Comparison of ENCODE assay signal across 21 cellular contexts in genomic region chr22:46294784-46295183, GRCh38. TPM values are rescaled to one million over a fixed set of nuclear protein-coding genes. Genes with fewer than 3 reads are reported as not detected.
DNase-seq lines count a peak whose midpoint lies in the region; ATAC-seq, FAIRE-seq and TF ChIP-seq lines count a peak whose summit lies in the region.
"Had no signal": no experiment of that assay in that cellular context is flagged by ENCODE, and none has a peak within 500 bp of the region (broad histone marks: within the 10 kb centered on the region; RNA-seq: fewer than 3 reads in every experiment).

No MANE protein-coding gene starts in this region.

- no peak overlapping the region for H2BK5ac ChIP-seq in mesendoderm (ENCODE audit: low read length)

- H2AK5ac ChIP-seq in mesendoderm (ENCODE audit: low read length), result no peak overlapping the region

- no peaks in the 10 kb centered on the region for H3K9me2 ChIP-seq in GM23338 (ENCODE audit: insufficient read depth)

- H2BK15ac ChIP-seq in mesendoderm (replicated peaks; ENCODE audit: low read depth), result no peak overlapping the region

- no peak overlapping the region for H3K23ac ChIP-seq in mesendoderm (ENCODE audit: low read length)

- no peaks in the 10 kb centered on the region for H3K27me3 ChIP-seq in CD4-positive, CD25-positive, alpha-beta regulatory T cell (ENCODE audit: control insufficient read depth, insufficient read depth, low read length)
- H3K27me3 ChIP-seq in GM23338 (ENCODE audit: insufficient read depth) (no peaks in the 10 kb centered on the region), A673 (replicated peaks; ENCODE audit: insufficient read depth, low read depth, low read length, poor library complexity) (no peaks in the 10 kb centered on the region), mesendoderm (ENCODE audit: insufficient read depth, low read length, poor library complexity) (no peaks in the 10 kb centered on the region)
- no peaks in the 10 kb centered on the region for H3K27me3 ChIP-seq in naive thymus-derived CD4-positive, alpha-beta T cell (ENCODE audit: control insufficient read depth in 2 of 2, insufficient read depth in 2 of 2, low read length in 2 of 2)

- no peak overlapping the region for H3K56ac ChIP-seq in mesendoderm (ENCODE audit: low read length)

- no CpG with 5 or more reads among the region's 2 CpGs for WGBS in mesendoderm (ENCODE audit: extremely low coverage, insufficient coverage, low lambda C conversion rate)

- H3K79me2 ChIP-seq in GM23338 (replicated peaks; ENCODE audit: insufficient read depth), result peaks cover 19% of the 10 kb centered on the region
- H3K79me2 ChIP-seq in mesendoderm (ENCODE audit: control insufficient read depth, insufficient read depth, low read length), result peaks cover 17% of the 10 kb centered on the region

- POLR2A ChIA-PET in naive thymus-derived CD4-positive, alpha-beta T cell (lab: Charles Lee), result interaction anchor here (2.0 kb wide), 1 partner anchor 44 kb away, joined by 19 read pairs; the partner anchor contains the start of gene CDPF1
- POLR2A ChIA-PET in A673 (lab: Charles Lee; ENCODE audit: low non-redundant PET), result no interaction called here

- no peaks in the 10 kb centered on the region for H3K27me3 Mint-ChIP-seq in CD4-positive, CD25-positive, alpha-beta regulatory T cell
- peaks cover 20% of the 10 kb centered on the region for H3K27me3 Mint-ChIP-seq in GM23338 (ENCODE audit: insufficient read depth, low read depth, poor library complexity)
- H3K27me3 Mint-ChIP-seq in activated T-helper 1 cell treated with anti-CD3 and anti-CD28 coated beads, Interleukin-12 subunit alpha, Interleukin-12 subunit beta, Interleukin-2, Interleukin-4 antibody, amounts not matched to agents 30 ng/mL and 10 ng/mL and 1 ng/mL, durations not matched to agents 14 hours and 24 hours and 36 hours (ENCODE audit: insufficient read depth), result no peaks in the 10 kb centered on the region
- H3K27me3 Mint-ChIP-seq in naive thymus-derived CD4-positive, alpha-beta T cell, result peaks cover 0 to 11% (median 9%) of the 10 kb centered on the region in 5 donors

- no peak overlapping the region for H3K18ac ChIP-seq in mesendoderm (ENCODE audit: low read length)

- CTCF ChIA-PET in naive thymus-derived CD4-positive, alpha-beta T cell (lab: Charles Lee), result interaction anchor here (2.6 kb wide), 1 partner anchor 173 kb away, joined by 12 read pairs; no protein-coding TSS in a partner anchor
- CTCF ChIA-PET in A673 (lab: Charles Lee), result no interaction called here

- H3K9me3 Mint-ChIP-seq in CD4-positive, CD25-positive, alpha-beta regulatory T cell, result peaks cover 0 to 3% (median 0%) of the 10 kb centered on the region in 7 donors
- peaks cover 2% of the 10 kb centered on the region; the same call in 1 of the 3 replicates for H3K9me3 Mint-ChIP-seq in GM23338
- H3K9me3 Mint-ChIP-seq in activated T-helper 1 cell treated with anti-CD3 and anti-CD28 coated beads, Interleukin-12 subunit alpha, Interleukin-12 subunit beta, Interleukin-2, Interleukin-4 antibody, amounts not matched to agents 30 ng/mL and 10 ng/mL and 1 ng/mL, durations not matched to agents 14 hours and 24 hours and 36 hours, result no peaks in the 10 kb centered on the region
- H3K9me3 Mint-ChIP-seq in naive thymus-derived CD4-positive, alpha-beta T cell, result peaks cover 0 to 5% (median 0%) of the 10 kb centered on the region in 11 donors

- no peak overlapping the region for H2AFZ ChIP-seq in GM23338
- H2AFZ ChIP-seq: PC-9 had no signal

- H3K4me3 ChIP-seq in CD4-positive, CD25-positive, alpha-beta regulatory T cell (ENCODE audit: low read depth, low read length), result no peak overlapping the region
- H3K4me3 ChIP-seq in GM23338 (no peak overlapping the region), A673 (ENCODE audit: low read depth, low read length, poor library complexity, severe bottlenecking) (no peak overlapping the region), mesendoderm (ENCODE audit: low read length) (no peak overlapping the region)
- no peak overlapping the region for H3K4me3 ChIP-seq in naive thymus-derived CD4-positive, alpha-beta T cell (ENCODE audit: low read length)
- H3K4me3 ChIP-seq: K562 had no signal

- TF ChIP-seq CTCF in GM23338 (conservative IDR thresholded peaks at IDR 0.05; ENCODE audit: low read depth in 2 of 2), result no peak
- no peak for TF ChIP-seq CTCF in A673 (conservative IDR thresholded peaks at IDR 0.05; ENCODE audit: low read depth, low read length)

- H3K36me3 ChIP-seq in CD4-positive, CD25-positive, alpha-beta regulatory T cell (ENCODE audit: control insufficient read depth, insufficient read depth, low read length), result no peaks in the 10 kb centered on the region
- no peaks in the 10 kb centered on the region for H3K36me3 ChIP-seq in GM23338 (ENCODE audit: insufficient read depth)
- no peaks in the 10 kb centered on the region for H3K36me3 ChIP-seq in naive thymus-derived CD4-positive, alpha-beta T cell (ENCODE audit: control insufficient read depth in 2 of 3, insufficient read depth in 3 of 3, low read length in 3 of 3)
- peaks cover 14% of the 10 kb centered on the region for H3K36me3 ChIP-seq in A673 (ENCODE audit: insufficient read depth, low read length, poor library complexity, severe bottlenecking)
- H3K36me3 ChIP-seq in mesendoderm (ENCODE audit: control insufficient read depth, insufficient read depth, low read length), result peaks cover 6% of the 10 kb centered on the region

- H2BK120ac ChIP-seq in mesendoderm (ENCODE audit: low read depth, low read length), result no peak overlapping the region

- peaks cover 7% of the 10 kb centered on the region for H3K36me3 Mint-ChIP-seq in CD4-positive, CD25-positive, alpha-beta regulatory T cell
- peaks cover 22% of the 10 kb centered on the region for H3K36me3 Mint-ChIP-seq in GM23338 (ENCODE audit: low read depth)
- peaks cover 33% of the 10 kb centered on the region for H3K36me3 Mint-ChIP-seq in activated T-helper 1 cell treated with anti-CD3 and anti-CD28 coated beads, Interleukin-12 subunit alpha, Interleukin-12 subunit beta, Interleukin-2, Interleukin-4 antibody, amounts not matched to agents 30 ng/mL and 10 ng/mL and 1 ng/mL, durations not matched to agents 14 hours and 24 hours and 36 hours (ENCODE audit: low read depth)
- H3K36me3 Mint-ChIP-seq in naive thymus-derived CD4-positive, alpha-beta T cell, result peaks cover 4 to 32% (median 5%) of the 10 kb centered on the region in 5 donors

- no peak overlapping the region for H3K27ac ChIP-seq in CD4-positive, CD25-positive, alpha-beta regulatory T cell (ENCODE audit: insufficient read depth, low read length, poor library complexity, severe bottlenecking)
- no peak overlapping the region for H3K27ac ChIP-seq in GM23338 (ENCODE audit: low read depth)
- H3K27ac ChIP-seq in naive thymus-derived CD4-positive, alpha-beta T cell (ENCODE audit: low read depth, low read length), result no peak overlapping the region
- H3K27ac ChIP-seq in A673 (ENCODE audit: low read depth, low read length, poor library complexity, severe bottlenecking), result no peak overlapping the region
- H3K27ac ChIP-seq in mesendoderm (ENCODE audit: low read depth, low read length), result no peak overlapping the region
- H3K27ac ChIP-seq: PC-9 had no signal

- H4K8ac ChIP-seq in mesendoderm (ENCODE audit: low read depth, low read length), result no peak overlapping the region

- no peak overlapping the region for H3K4ac ChIP-seq in mesendoderm (ENCODE audit: low read depth, low read length)

- no peak overlapping the region for H4K5ac ChIP-seq in mesendoderm (ENCODE audit: low read length)

- peak overlapping the region; percentile 53 to 88 (median 76) for H3K4me3 Mint-ChIP-seq in CD4-positive, CD25-positive, alpha-beta regulatory T cell
- peak overlapping the region; percentile 90 for H3K4me3 Mint-ChIP-seq in GM23338
- H3K4me3 Mint-ChIP-seq in activated T-helper 1 cell treated with anti-CD3 and anti-CD28 coated beads, Interleukin-12 subunit alpha, Interleukin-12 subunit beta, Interleukin-2, Interleukin-4 antibody, amounts not matched to agents 30 ng/mL and 10 ng/mL and 1 ng/mL, durations not matched to agents 14 hours and 24 hours and 36 hours, result peak overlapping the region; percentile 91
- peak overlapping the region in 8 of 10 donors; percentile 48 to 97 (median 80) for H3K4me3 Mint-ChIP-seq in naive thymus-derived CD4-positive, alpha-beta T cell

- no peaks in the 10 kb centered on the region for H3K9me3 ChIP-seq in CD4-positive, CD25-positive, alpha-beta regulatory T cell (ENCODE audit: control insufficient read depth in 2 of 2, low read length in 2 of 2)
- no peaks in the 10 kb centered on the region for H3K9me3 ChIP-seq in naive thymus-derived CD4-positive, alpha-beta T cell (ENCODE audit: control insufficient read depth in 2 of 3, low read length in 3 of 3)
- no peaks in the 10 kb centered on the region for H3K9me3 ChIP-seq in A673 (ENCODE audit: low read depth, low read length, poor library complexity, severe bottlenecking)

- H3K4me2 ChIP-seq in GM23338 (no peak overlapping the region), mesendoderm (ENCODE audit: low read length) (no peak overlapping the region)

- peaks cover 4% of the 10 kb centered on the region; the same call in 1 of the 2 replicates for H4K20me1 ChIP-seq in GM23338 (replicated peaks; ENCODE audit: insufficient read depth)

- no peak for ATAC-seq in CD4-positive, CD25-positive, alpha-beta regulatory T cell (ENCODE audit: low read depth in 2 of 2)
- ATAC-seq in GM23338, result no peak
- ATAC-seq in naive thymus-derived CD4-positive, alpha-beta T cell, result no peak
- ATAC-seq: K562 had no signal

- DNase-seq in CD4-positive, CD25-positive, alpha-beta regulatory T cell, result no peak
- DNase-seq in GM23338 (ENCODE audit: low spot score) (no peak), Ammon's horn (ENCODE audit: low spot score) (no peak), A673 (ENCODE audit: low spot score) (no peak), mesendoderm (no peak), GM19239 (ENCODE audit: insufficient read length, low spot score) (no peak)
- DNase-seq in activated T-helper 1 cell treated with anti-CD3 and anti-CD28 coated beads, Interleukin-12 subunit alpha, Interleukin-12 subunit beta, Interleukin-2, Interleukin-4 antibody, amounts not matched to agents 30 ng/mL and 10 ng/mL and 1 ng/mL, durations not matched to agents 14 hours and 24 hours and 36 hours (ENCODE audit: low spot score), result no peak
- DNase-seq in naive thymus-derived CD4-positive, alpha-beta T cell, result no peak
- DNase-seq: activated gamma-delta T cell treated with Interleukin-2 at 50 U/mL for 16 hours; cerebellar nuclear complex; islet precursor cell; NCI-H146; NCI-H446 treated with DMSO at 0.1 percent for 48 hours; stimulated activated CD4-positive, alpha-beta T cell treated with anti-CD3 and anti-CD28 coated beads, Interleukin-1b, Interleukin-23, amount 100 ng/mL, for 48 hours; stimulated activated CD8-positive, alpha-beta memory T cell treated with anti-CD3 and anti-CD28 coated beads, Interleukin-4, amount 100 ng/mL, for 48 hours; SW 1271 had no signal

- no peaks in the 10 kb centered on the region; the same call in 1 of the 2 replicates for H3F3A ChIP-seq in GM23338 (replicated peaks; ENCODE audit: low read depth)

- H3K4me1 ChIP-seq in CD4-positive, CD25-positive, alpha-beta regulatory T cell (ENCODE audit: control insufficient read depth, insufficient read depth, low read length, poor library complexity, severe bottlenecking), result peaks cover 21% of the 10 kb centered on the region
- H3K4me1 ChIP-seq in GM23338 (ENCODE audit: insufficient read depth) (peaks cover 10% of the 10 kb centered on the region), A673 (ENCODE audit: insufficient read depth, low read length, poor library complexity, severe bottlenecking) (peaks cover 28% of the 10 kb centered on the region), mesendoderm (ENCODE audit: control insufficient read depth, low read depth, low read length) (no peaks in the 10 kb centered on the region)
- H3K4me1 ChIP-seq in naive thymus-derived CD4-positive, alpha-beta T cell (ENCODE audit: control insufficient read depth in 2 of 2, insufficient read depth in 2 of 2, low read length in 2 of 2), result peaks cover 8 to 15% of the 10 kb centered on the region in 2 donors

- peaks cover 2 to 37% (median 11%) of the 10 kb centered on the region in 4 donors for H3K4me1 Mint-ChIP-seq in CD4-positive, CD25-positive, alpha-beta regulatory T cell
- peaks cover 19% of the 10 kb centered on the region for H3K4me1 Mint-ChIP-seq in GM23338
- H3K4me1 Mint-ChIP-seq in activated T-helper 1 cell treated with anti-CD3 and anti-CD28 coated beads, Interleukin-12 subunit alpha, Interleukin-12 subunit beta, Interleukin-2, Interleukin-4 antibody, amounts not matched to agents 30 ng/mL and 10 ng/mL and 1 ng/mL, durations not matched to agents 14 hours and 24 hours and 36 hours (ENCODE audit: low read depth), result peaks cover 42% of the 10 kb centered on the region
- H3K4me1 Mint-ChIP-seq in naive thymus-derived CD4-positive, alpha-beta T cell, result peaks cover 14 to 52% (median 27%) of the 10 kb centered on the region in 7 donors

- H3K9ac ChIP-seq in mesendoderm (ENCODE audit: low read length), result no peak overlapping the region

- peaks cover 13% of the 10 kb centered on the region for H3K79me1 ChIP-seq in mesendoderm (ENCODE audit: low read length)

- intact Hi-C loops in activated T-helper 1 cell treated with anti-CD3 and anti-CD28 coated beads, Interleukin-12 subunit alpha, Interleukin-12 subunit beta, Interleukin-2, Interleukin-4 antibody, amounts not matched to agents 30 ng/mL and 10 ng/mL and 1 ng/mL, durations not matched to agents 14 hours and 24 hours and 36 hours (cut with micrococcal nuclease), result no loop called here
- intact Hi-C loops in naive thymus-derived CD4-positive, alpha-beta T cell (cut with micrococcal nuclease), result loop anchor here (5.0 kb wide), 2 partner anchors 242 to 1027 kb away; no protein-coding TSS in a partner anchor
- intact Hi-C loops in A673 (cut with micrococcal nuclease; ENCODE audit: unreplicated experiment), result no loop called here

- peak overlapping the region in 2 of 3 donors; percentile 98 to 99 for H3K27ac Mint-ChIP-seq in CD4-positive, CD25-positive, alpha-beta regulatory T cell
- H3K27ac Mint-ChIP-seq in GM23338, result no peak overlapping the region
- H3K27ac Mint-ChIP-seq in activated T-helper 1 cell treated with anti-CD3 and anti-CD28 coated beads, Interleukin-12 subunit alpha, Interleukin-12 subunit beta, Interleukin-2, Interleukin-4 antibody, amounts not matched to agents 30 ng/mL and 10 ng/mL and 1 ng/mL, durations not matched to agents 14 hours and 24 hours and 36 hours, result peak overlapping the region; percentile 45
- H3K27ac Mint-ChIP-seq in naive thymus-derived CD4-positive, alpha-beta T cell, result peak overlapping the region in 8 of 9 donors; percentile 8 to 98 (median 85)

- BruUV-seq in A673 (replicated peaks; lab: Mats Ljungman, UMichigan), result no TSS peak

- no peak for FAIRE-seq in GM19239 (lab: Jason Lieb, UNC)
- FAIRE-seq: endothelial cell of umbilical vein, G401.6, K562 had no signal

RNA-seq across cellular contexts. Expression of gene GTSE1, which starts 1.9 kb away (rescaled TPM):
- 1.3 TPM for total RNA-seq in CD4-positive, CD25-positive, alpha-beta regulatory T cell
- polyA plus RNA-seq in CD4-positive, CD25-positive, alpha-beta regulatory T cell, result under 1 TPM in 3 of 4 donors, not detected in 1; 0.17 to 0.73 (median 0.21) TPM
- total RNA-seq in GM23338 (2014; rRNA removed; shearing (Covaris generic)), result 25.1 and 26.3 TPM in 2 replicates
- polyA plus RNA-seq in GM23338 (2016; fragmentation: Nextera tagmentation; extraction: Ambion mirVana), result 28.6 TPM in 2 replicates
- 39.0 and 39.9 TPM in 2 replicates for total RNA-seq in activated T-helper 1 cell treated with anti-CD3 and anti-CD28 coated beads, Interleukin-12 subunit alpha, Interleukin-12 subunit beta, Interleukin-2, Interleukin-4 antibody, amounts not matched to agents 30 ng/mL and 10 ng/mL and 1 ng/mL, durations not matched to agents 14 hours and 24 hours and 36 hours
- 10 to 100 TPM in 1 of 5 experiments, under 1 TPM in 2, not detected in 2; 0.30 to 55.5 (median 0.61) TPM for total RNA-seq in naive thymus-derived CD4-positive, alpha-beta T cell
- polyA plus RNA-seq in naive thymus-derived CD4-positive, alpha-beta T cell, result not detected
- total RNA-seq in A673 (2021), result 87.3 and 88.1 TPM in 2 replicates
- 34.5 TPM for polyA plus RNA-seq in mesendoderm (2013, experiment 1 of 2)
- 34.6 TPM for polyA plus RNA-seq in mesendoderm (2013, experiment 2 of 2)

RNA-seq across cellular contexts. Expression of gene TTC38, which starts 27.0 kb away (rescaled TPM):
- 7.1 TPM for total RNA-seq in CD4-positive, CD25-positive, alpha-beta regulatory T cell
- polyA plus RNA-seq in CD4-positive, CD25-positive, alpha-beta regulatory T cell, result 10 to 100 TPM in 1 of 4 donors, 1 to 10 TPM in 3; 5.1 to 10.9 (median 5.7) TPM
- 38.6 and 46.6 TPM in 2 replicates for total RNA-seq in GM23338 (2014; rRNA removed; shearing (Covaris generic))
- polyA plus RNA-seq in GM23338 (2016; fragmentation: Nextera tagmentation; extraction: Ambion mirVana), result 11.1 and 11.8 TPM in 2 replicates
- 23.0 and 30.2 TPM in 2 replicates for total RNA-seq in activated T-helper 1 cell treated with anti-CD3 and anti-CD28 coated beads, Interleukin-12 subunit alpha, Interleukin-12 subunit beta, Interleukin-2, Interleukin-4 antibody, amounts not matched to agents 30 ng/mL and 10 ng/mL and 1 ng/mL, durations not matched to agents 14 hours and 24 hours and 36 hours
- 10 to 100 TPM in 2 of 5 experiments, 1 to 10 TPM in 3; 4.1 to 26.0 (median 7.2) TPM for total RNA-seq in naive thymus-derived CD4-positive, alpha-beta T cell
- polyA plus RNA-seq in naive thymus-derived CD4-positive, alpha-beta T cell, result 1 to 10 TPM; 2.9 to 3.8 TPM
- 11.4 and 16.2 TPM in 2 replicates for total RNA-seq in A673 (2021)
- 11.0 TPM for polyA plus RNA-seq in mesendoderm (2013, experiment 1 of 2)
- 14.0 TPM for polyA plus RNA-seq in mesendoderm (2013, experiment 2 of 2)

RNA-seq across cellular contexts. Expression of gene PKDREJ, which starts 31.6 kb away (rescaled TPM):
- total RNA-seq in CD4-positive, CD25-positive, alpha-beta regulatory T cell, result not detected
- polyA plus RNA-seq in CD4-positive, CD25-positive, alpha-beta regulatory T cell, result under 1 TPM in 1 of 4 donors, not detected in 3; 0.19 TPM
- total RNA-seq in GM23338 (2014; rRNA removed; shearing (Covaris generic)), result not detected in 2 replicates
- 0.03 TPM in 1 of 2 replicates, not detected in the other for polyA plus RNA-seq in GM23338 (2016; fragmentation: Nextera tagmentation; extraction: Ambion mirVana)
- total RNA-seq in activated T-helper 1 cell treated with anti-CD3 and anti-CD28 coated beads, Interleukin-12 subunit alpha, Interleukin-12 subunit beta, Interleukin-2, Interleukin-4 antibody, amounts not matched to agents 30 ng/mL and 10 ng/mL and 1 ng/mL, durations not matched to agents 14 hours and 24 hours and 36 hours, result 0.03 TPM in 1 of 2 replicates, not detected in the other
- not detected for total RNA-seq in naive thymus-derived CD4-positive, alpha-beta T cell
- polyA plus RNA-seq in naive thymus-derived CD4-positive, alpha-beta T cell, result not detected
- not detected in 2 replicates for total RNA-seq in A673 (2021)
- 0.03 TPM for polyA plus RNA-seq in mesendoderm (2013, experiment 1 of 2)
- polyA plus RNA-seq in mesendoderm (2013, experiment 2 of 2), result 0.04 TPM
- total RNA-seq: endothelial cell of umbilical vein, H4, K562, PC-9 had no signal
- polyA plus RNA-seq: endothelial cell of umbilical vein had no signal

RNA-seq across cellular contexts. Expression of gene TRMU, which starts 40.7 kb away (rescaled TPM):
- 63.3 TPM for total RNA-seq in CD4-positive, CD25-positive, alpha-beta regulatory T cell
- 10 to 100 TPM; 11.0 to 17.8 (median 16.4) TPM for polyA plus RNA-seq in CD4-positive, CD25-positive, alpha-beta regulatory T cell
- 58.7 and 70.4 TPM in 2 replicates for total RNA-seq in GM23338 (2014; rRNA removed; shearing (Covaris generic))
- polyA plus RNA-seq in GM23338 (2016; fragmentation: Nextera tagmentation; extraction: Ambion mirVana), result 40.3 and 48.3 TPM in 2 replicates
- 81.0 and 85.5 TPM in 2 replicates for total RNA-seq in activated T-helper 1 cell treated with anti-CD3 and anti-CD28 coated beads, Interleukin-12 subunit alpha, Interleukin-12 subunit beta, Interleukin-2, Interleukin-4 antibody, amounts not matched to agents 30 ng/mL and 10 ng/mL and 1 ng/mL, durations not matched to agents 14 hours and 24 hours and 36 hours
- total RNA-seq in naive thymus-derived CD4-positive, alpha-beta T cell, result 10 to 100 TPM; 56.9 to 92.1 (median 70.3) TPM
- polyA plus RNA-seq in naive thymus-derived CD4-positive, alpha-beta T cell, result 10 to 100 TPM; 17.9 to 21.1 TPM
- total RNA-seq in A673 (2021), result 83.0 and 90.1 TPM in 2 replicates
- 53.2 TPM for polyA plus RNA-seq in mesendoderm (2013, experiment 1 of 2)
- 50.3 TPM for polyA plus RNA-seq in mesendoderm (2013, experiment 2 of 2)

RNA-seq across cellular contexts. Expression of gene CDPF1, which starts 44.7 kb away (rescaled TPM):
- total RNA-seq in CD4-positive, CD25-positive, alpha-beta regulatory T cell, result 5.5 TPM
- polyA plus RNA-seq in CD4-positive, CD25-positive, alpha-beta regulatory T cell, result 10 to 100 TPM; 16.7 to 24.7 (median 20.5) TPM
- 14.5 and 14.8 TPM in 2 replicates for total RNA-seq in GM23338 (2014; rRNA removed; shearing (Covaris generic))
- 10.1 and 11.3 TPM in 2 replicates for polyA plus RNA-seq in GM23338 (2016; fragmentation: Nextera tagmentation; extraction: Ambion mirVana)
- 9.5 and 14.2 TPM in 2 replicates for total RNA-seq in activated T-helper 1 cell treated with anti-CD3 and anti-CD28 coated beads, Interleukin-12 subunit alpha, Interleukin-12 subunit beta, Interleukin-2, Interleukin-4 antibody, amounts not matched to agents 30 ng/mL and 10 ng/mL and 1 ng/mL, durations not matched to agents 14 hours and 24 hours and 36 hours
- total RNA-seq in naive thymus-derived CD4-positive, alpha-beta T cell, result 10 to 100 TPM in 3 of 5 experiments, 1 to 10 TPM in 2; 4.2 to 13.8 (median 11.7) TPM
- 10 to 100 TPM; 17.8 TPM for polyA plus RNA-seq in naive thymus-derived CD4-positive, alpha-beta T cell
- 7.0 and 12.4 TPM in 2 replicates for total RNA-seq in A673 (2021)
- polyA plus RNA-seq in mesendoderm (2013, experiment 1 of 2), result 6.4 TPM
- 5.4 TPM for polyA plus RNA-seq in mesendoderm (2013, experiment 2 of 2)

Comparison
In these comparisons a context has a peak if more than half of its experiments do, and no peak if none do; other contexts are left out.
1. intact Hi-C loops: an anchor here in naive thymus-derived CD4-positive, alpha-beta T cell (5.0 kb wide); none called in activated T-helper 1 cell treated with anti-CD3 and anti-CD28 coated beads, Interleukin-12 subunit alpha, Interleukin-12 subunit beta, Interleukin-2, Interleukin-4 antibody, amounts not matched to agents 30 ng/mL and 10 ng/mL and 1 ng/mL, durations not matched to agents 14 hours and 24 hours and 36 hours and A673.